11 cellular contexts compared by ENCODE assay signal in genomic region chr7:51350195-51350896, GRCh38. TPM values are rescaled to one million over a fixed set of nuclear protein-coding genes. Genes with fewer than 3 reads are reported as not detected.
A peak's percentile ranks its signal among the peaks of the same experiment; 100 is the strongest.
DNase-seq lines count a peak whose midpoint lies in the region; ATAC-seq and TF ChIP-seq lines count a peak whose summit lies in the region.
"Had no signal": no experiment of that assay in that cellular context is flagged by ENCODE, and none has a peak within 500 bp of the region (broad histone marks: within the 10 kb centered on the region; RNA-seq: fewer than 3 reads in every experiment).

No MANE protein-coding gene starts in this region.

- DNase-seq in HPDE6-E6E7 (ENCODE audit: extremely low spot score), result peak; percentile 16
- peak; percentile 96 for DNase-seq in NCI-H510A (lab: John Stamatoyannopoulos, UW)
- peak; percentile 6 to 11 for DNase-seq in fibroblast of lung (ENCODE audit: low read depth in 2 of 2)
- no peak for DNase-seq in psoas muscle
- no peak for DNase-seq in activated effector memory CD4-positive, alpha-beta T cell treated with Interleukin-2 at 50 U/mL for 16 hours
- DNase-seq in GM20000 (ENCODE audit: low spot score), result no peak

- no peak for TF ChIP-seq CTCF in fibroblast of lung (conservative IDR thresholded peaks at IDR 0.05 in 1 of 2, IDR thresholded peaks at IDR 0.05 in 1 of 2; ENCODE audit: low read depth in 1 of 2, low read length in 2 of 2)
- no peak for TF ChIP-seq CTCF in psoas muscle (IDR thresholded peaks at IDR 0.05)
- TF ChIP-seq CTCF in GM20000 (IDR thresholded peaks at IDR 0.05; ENCODE audit: extremely low read depth, missing control alignments), result no peak

- H3K27me3 ChIP-seq in fibroblast of lung (ENCODE audit: control insufficient read depth, insufficient read depth, low read length), result no peaks in the 10 kb centered on the region
- H3K27me3 ChIP-seq in psoas muscle (ENCODE audit: insufficient read depth in 3 of 3, low read length in 2 of 3), result no peaks in the 10 kb centered on the region

- no peaks in the 10 kb centered on the region for H4K20me1 ChIP-seq in fibroblast of lung (ENCODE audit: control insufficient read depth, extremely low read depth, insufficient read depth, low read length)

- H2AFZ ChIP-seq in fibroblast of lung (ENCODE audit: low read length), result no peak overlapping the region

- no peaks in the 10 kb centered on the region for H3K36me3 ChIP-seq in fibroblast of lung (ENCODE audit: control insufficient read depth, insufficient read depth, low read length)
- no peaks in the 10 kb centered on the region for H3K36me3 ChIP-seq in psoas muscle (ENCODE audit: insufficient read depth in 1 of 2, low read depth in 1 of 2)
- H3K36me3 ChIP-seq: neutrophil had no signal

- no peak overlapping the region for H3K9ac ChIP-seq in fibroblast of lung (ENCODE audit: insufficient read depth, low read length)

- WGBS in psoas muscle, 3 donors, result 31 to 41% (median 33%) methylated on average over 7 of the region's 7 CpGs

- H3K4me1 ChIP-seq in fibroblast of lung (ENCODE audit: control insufficient read depth, extremely low read depth, insufficient read depth, low read length) (no peaks in the 10 kb centered on the region), psoas muscle (peaks cover 9% of the 10 kb centered on the region)

- H3K4me3 ChIP-seq in fibroblast of lung (replicated peaks in 1 of 4; ENCODE audit: control extremely low read depth in 1 of 4, insufficient read depth in 1 of 4, low read depth in 3 of 4, low read length in 4 of 4), result no peak overlapping the region
- no peak overlapping the region for H3K4me3 ChIP-seq in psoas muscle

- ATAC-seq in psoas muscle, result peak; percentile 74 to 95 (median 86)
- no peak for ATAC-seq in HG02981 (IDR thresholded peaks at IDR 0.05; ENCODE audit: unreplicated experiment)
- no peak for ATAC-seq in HG02970 (IDR thresholded peaks at IDR 0.05; ENCODE audit: low FRiP score, unreplicated experiment)
- ATAC-seq: SK-N-SH treated with all-trans-retinoic acid at 6 μM for 48 hours had no signal

- H3K4me2 ChIP-seq in fibroblast of lung (ENCODE audit: extremely low read depth, insufficient read depth, low read length), result no peak overlapping the region

- H3K27ac ChIP-seq in fibroblast of lung (ENCODE audit: insufficient read depth, low read length), result no peak overlapping the region
- H3K27ac ChIP-seq in psoas muscle, result no peak overlapping the region
- H3K27ac ChIP-seq: neutrophil had no signal

- no peaks in the 10 kb centered on the region for H3K79me2 ChIP-seq in fibroblast of lung (ENCODE audit: control insufficient read depth, insufficient read depth, low read length)

- H3K9me3 ChIP-seq in fibroblast of lung (ENCODE audit: control insufficient read depth, insufficient read depth, low read depth, low read length) (no peaks in the 10 kb centered on the region), psoas muscle (no peaks in the 10 kb centered on the region)
- H3K9me3 ChIP-seq: neutrophil had no signal

- intact Hi-C loops in psoas muscle (cut with DNase I), result loop anchor here (5.0 to 10.0 kb wide), 2 partner anchors 33 to 126 kb away; partner anchors contain the start of gene COBL (in 1 of the 2)

RNA-seq across cellular contexts. Expression of gene COBL, which starts 33.7 kb away (rescaled TPM):
- total RNA-seq in fibroblast of lung (0.26 and 0.33 TPM in 2 replicates), psoas muscle (100 to 1,000 TPM in 3 of 4 donors, 10 to 100 TPM in 1; 57.5 to 139 (median 117) TPM)
- polyA plus RNA-seq in fibroblast of lung (0.07 and 0.10 TPM in 2 replicates), psoas muscle (100 to 1,000 TPM in 2 of 3 donors, 10 to 100 TPM in 1; 59.5 to 122 (median 115) TPM)
- 0.22 TPM in 1 of 2 replicates, not detected in the other for polyA plus RNA-seq in fibroblast of lung (2012)
- 0.93 TPM in 1 of 2 replicates, not detected in the other for polyA minus RNA-seq in fibroblast of lung (ENCODE audit: low replicate concordance)
- total RNA-seq: activated CD8-positive, alpha-beta memory T cell treated with anti-CD3 and anti-CD28 coated beads for 36 hours had no signal

Comparison
In these comparisons a context has a peak if more than half of its experiments do, and no peak if none do; other contexts are left out.
1. DNase-seq: peak in HPDE6-E6E7 (single experiment), NCI-H510A (single experiment) and fibroblast of lung (2 of 2); none in psoas muscle (0 of 2), activated effector memory CD4-positive, alpha-beta T cell treated with Interleukin-2 at 50 U/mL for 16 hours (single experiment) and GM20000 (single experiment).
2. ATAC-seq: peak in psoas muscle (4 of 4); none in HG02981 (single experiment) and HG02970 (single experiment).
3. RNA of gene COBL, which starts 33.7 kb away (total RNA-seq): 57.5 to 139 TPM in psoas muscle; 0.26 to 0.33 TPM in fibroblast of lung; every median in the first group is over 10 times any median in the second.